In the genomic region with DNA sequence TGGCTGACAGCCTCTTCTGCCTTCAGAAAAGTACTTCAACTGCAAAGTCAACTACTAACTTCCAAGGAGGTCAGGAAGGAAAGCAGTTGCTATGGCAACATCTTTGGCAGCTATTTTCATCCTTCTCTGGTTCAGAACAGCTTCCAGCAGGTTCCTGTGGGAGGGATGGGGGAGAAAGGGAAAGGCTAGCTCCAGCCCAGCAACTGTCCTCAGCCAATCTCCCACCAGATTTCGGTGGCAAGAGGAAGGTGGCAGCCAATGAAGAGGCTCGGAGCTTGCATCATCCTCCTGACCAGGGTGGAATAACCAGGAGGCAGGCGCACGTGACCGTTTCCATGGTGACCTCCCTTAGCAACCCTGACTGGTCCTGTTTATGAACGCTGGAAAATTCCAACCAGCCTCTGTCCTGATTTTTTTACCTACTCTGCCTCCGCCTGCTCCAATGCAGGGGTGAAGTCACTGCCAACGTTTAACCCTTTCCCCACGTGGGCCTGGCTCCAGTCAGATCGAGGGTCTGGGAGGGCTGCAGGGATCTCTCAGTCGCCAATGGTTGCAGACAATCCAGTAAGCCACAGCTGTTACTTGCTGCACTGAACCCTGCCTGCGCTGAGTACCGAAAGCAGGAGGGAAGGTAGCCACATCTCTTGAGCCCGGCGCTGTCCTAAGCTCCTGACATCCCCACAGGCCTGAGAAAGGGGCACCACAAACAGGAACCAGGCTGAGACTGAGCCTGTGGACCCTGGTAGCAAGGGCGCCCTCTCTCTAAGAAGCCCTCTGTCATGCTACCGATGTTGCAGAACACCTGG, we compare ENCODE assay signal across 8 cellular contexts. TPM values are rescaled to one million over a fixed set of nuclear protein-coding genes. Genes with fewer than 3 reads are reported as not detected.
DNase-seq lines count a peak whose midpoint lies in the region; ATAC-seq and TF ChIP-seq lines count a peak whose summit lies in the region.

No MANE protein-coding gene starts in this region.

- POLR2A ChIA-PET in activated CD4-positive, alpha-beta T cell treated with anti-CD3 and anti-CD28 coated beads for 36 hours (lab: Charles Lee) = interaction anchor here (0.6 to 25.9 kb wide), 13 partner anchors 9 to 713 kb away, joined by 3 to 1637 read pairs (median 4); partner anchors contain the start of genes DPF2, MALAT1 and NEAT1

- ATAC-seq in activated CD4-positive, alpha-beta T cell treated with anti-CD3 and anti-CD28 coated beads for 36 hours = peak; percentile 76
- ATAC-seq in HG03354 (IDR thresholded peaks at IDR 0.05; ENCODE audit: poor library complexity, severe bottlenecking, unreplicated experiment) (peak; percentile 70), GM18498 (IDR thresholded peaks at IDR 0.05; ENCODE audit: unreplicated experiment) (no peak)

- no peaks in the 10 kb centered on the region for H3K36me3 ChIP-seq in neural cell (ENCODE audit: insufficient read depth, low read length)

- peaks cover 14% of the 10 kb centered on the region for H3F3A ChIP-seq in neural cell (ENCODE audit: insufficient read depth, low read length, poor library complexity, severe bottlenecking)

- no peaks in the 10 kb centered on the region for H3K9me3 Mint-ChIP-seq in activated CD4-positive, alpha-beta T cell treated with anti-CD3 and anti-CD28 coated beads for 36 hours (ENCODE audit: low read depth)
- H3K9me3 Mint-ChIP-seq in activated naive CD8-positive, alpha-beta T cell treated with anti-CD3 and anti-CD28 coated beads for 36 hours = no peaks in the 10 kb centered on the region

- H3K4me1 Mint-ChIP-seq in activated CD4-positive, alpha-beta T cell treated with anti-CD3 and anti-CD28 coated beads for 36 hours = peaks cover 60% of the 10 kb centered on the region
- H3K4me1 Mint-ChIP-seq in activated naive CD8-positive, alpha-beta T cell treated with anti-CD3 and anti-CD28 coated beads for 36 hours = peaks cover 46% of the 10 kb centered on the region

- DNase-seq in activated CD4-positive, alpha-beta T cell treated with anti-CD3 and anti-CD28 coated beads for 36 hours = peak; percentile 88
- DNase-seq in activated CD4-positive, alpha-beta T cell treated with anti-CD3 and anti-CD28 coated beads, Interleukin-2, amount 50 U/mL, for 4 hours = no peak
- DNase-seq in NCI-H524 (lab: John Stamatoyannopoulos, UW) (peak; percentile 99), glomerular endothelial cell (ENCODE audit: extremely low read depth, low read depth, low spot score) (peak; percentile 100)
- DNase-seq in activated naive CD8-positive, alpha-beta T cell treated with anti-CD3 and anti-CD28 coated beads for 36 hours = no peak

- no peaks in the 10 kb centered on the region for H3K9me2 ChIP-seq in neural cell (ENCODE audit: insufficient read depth, low read length)

- peak; percentile 96 for TF ChIP-seq EP300 in neural cell (conservative IDR thresholded peaks at IDR 0.05; ENCODE audit: poor library complexity, severe bottlenecking)

- intact Hi-C loops in activated CD4-positive, alpha-beta T cell treated with anti-CD3 and anti-CD28 coated beads for 36 hours (cut with DNase I, micrococcal nuclease) = loop anchor here in 1 of 2 experiments (1.0 kb wide), 1 partner anchor 10 kb away; no protein-coding TSS in a partner anchor

- H2AFZ ChIP-seq in neural cell (ENCODE audit: low read depth, low read length) = no peak overlapping the region

- TF ChIP-seq CTCF in neural cell (IDR thresholded peaks at IDR 0.05; ENCODE audit: poor library complexity, severe bottlenecking) = peak; percentile 41

- H3K27ac Mint-ChIP-seq in activated CD4-positive, alpha-beta T cell treated with anti-CD3 and anti-CD28 coated beads for 36 hours = peak overlapping the region; percentile 88
- H3K27ac Mint-ChIP-seq in activated naive CD8-positive, alpha-beta T cell treated with anti-CD3 and anti-CD28 coated beads for 36 hours = peak overlapping the region; percentile 76

- TF ChIP-seq RAD21 in neural cell (conservative IDR thresholded peaks at IDR 0.05) = peak; percentile 58

- CTCF ChIA-PET in activated CD4-positive, alpha-beta T cell treated with anti-CD3 and anti-CD28 coated beads for 36 hours (lab: Charles Lee) = interaction anchor here (0.6 to 8.4 kb wide), 12 partner anchors 10 to 171 kb away, joined by 3 to 72 read pairs (median 4); partner anchors contain the start of gene MALAT1

- peak overlapping the region; percentile 73 for H3K4me3 ChIP-seq in neural cell (ENCODE audit: low read length)

- H3K79me2 ChIP-seq in neural cell (replicated peaks; ENCODE audit: insufficient read depth, low read length) = peaks cover 86% of the 10 kb centered on the region

- H3K27me3 ChIP-seq in neural cell (ENCODE audit: insufficient read depth, low read depth, low read length) = no peaks in the 10 kb centered on the region

- no peaks in the 10 kb centered on the region for H3K36me3 Mint-ChIP-seq in activated CD4-positive, alpha-beta T cell treated with anti-CD3 and anti-CD28 coated beads for 36 hours (ENCODE audit: low read depth)
- H3K36me3 Mint-ChIP-seq in activated naive CD8-positive, alpha-beta T cell treated with anti-CD3 and anti-CD28 coated beads for 36 hours = no peaks in the 10 kb centered on the region

- no peaks in the 10 kb centered on the region for H4K20me1 ChIP-seq in neural cell (ENCODE audit: insufficient read depth)

- peak overlapping the region; percentile 96 for H3K4me2 ChIP-seq in neural cell (ENCODE audit: low read length)

- H3K9ac ChIP-seq in neural cell (ENCODE audit: low read length) = peak overlapping the region; percentile 99

- no peaks in the 10 kb centered on the region for H3K27me3 Mint-ChIP-seq in activated CD4-positive, alpha-beta T cell treated with anti-CD3 and anti-CD28 coated beads for 36 hours
- H3K27me3 Mint-ChIP-seq in activated naive CD8-positive, alpha-beta T cell treated with anti-CD3 and anti-CD28 coated beads for 36 hours = no peaks in the 10 kb centered on the region

- H3K27ac ChIP-seq in neural cell (ENCODE audit: low read length) = peak overlapping the region; percentile 100

- peak overlapping the region; percentile 42 for H3K4me3 Mint-ChIP-seq in activated CD4-positive, alpha-beta T cell treated with anti-CD3 and anti-CD28 coated beads for 36 hours
- peak overlapping the region; percentile 4 for H3K4me3 Mint-ChIP-seq in activated naive CD8-positive, alpha-beta T cell treated with anti-CD3 and anti-CD28 coated beads for 36 hours

- H3K9me3 ChIP-seq in neural cell (ENCODE audit: low read length) = no peaks in the 10 kb centered on the region

TF ChIP-seq in neural cell, 6 proteins besides CTCF, POLR2A, EP300 and RAD21:
- TF ChIP-seq SMC3 (conservative IDR thresholded peaks at IDR 0.05; ENCODE audit: poor library complexity) (peak; percentile 66), POLR2AphosphoS5 (IDR thresholded peaks at IDR 0.05) (peak; percentile 97), EZH2 (IDR thresholded peaks at IDR 0.05; ENCODE audit: borderline replicate concordance, insufficient read depth, low read length, poor library complexity, severe bottlenecking) (no peak), TAF1 (IDR thresholded peaks at IDR 0.05; ENCODE audit: low read depth) (peak; percentile 93), MXI1 (conservative IDR thresholded peaks at IDR 0.05; ENCODE audit: poor library complexity, severe bottlenecking) (peak; percentile 87)
- TF ChIP-seq, protein P1, sequence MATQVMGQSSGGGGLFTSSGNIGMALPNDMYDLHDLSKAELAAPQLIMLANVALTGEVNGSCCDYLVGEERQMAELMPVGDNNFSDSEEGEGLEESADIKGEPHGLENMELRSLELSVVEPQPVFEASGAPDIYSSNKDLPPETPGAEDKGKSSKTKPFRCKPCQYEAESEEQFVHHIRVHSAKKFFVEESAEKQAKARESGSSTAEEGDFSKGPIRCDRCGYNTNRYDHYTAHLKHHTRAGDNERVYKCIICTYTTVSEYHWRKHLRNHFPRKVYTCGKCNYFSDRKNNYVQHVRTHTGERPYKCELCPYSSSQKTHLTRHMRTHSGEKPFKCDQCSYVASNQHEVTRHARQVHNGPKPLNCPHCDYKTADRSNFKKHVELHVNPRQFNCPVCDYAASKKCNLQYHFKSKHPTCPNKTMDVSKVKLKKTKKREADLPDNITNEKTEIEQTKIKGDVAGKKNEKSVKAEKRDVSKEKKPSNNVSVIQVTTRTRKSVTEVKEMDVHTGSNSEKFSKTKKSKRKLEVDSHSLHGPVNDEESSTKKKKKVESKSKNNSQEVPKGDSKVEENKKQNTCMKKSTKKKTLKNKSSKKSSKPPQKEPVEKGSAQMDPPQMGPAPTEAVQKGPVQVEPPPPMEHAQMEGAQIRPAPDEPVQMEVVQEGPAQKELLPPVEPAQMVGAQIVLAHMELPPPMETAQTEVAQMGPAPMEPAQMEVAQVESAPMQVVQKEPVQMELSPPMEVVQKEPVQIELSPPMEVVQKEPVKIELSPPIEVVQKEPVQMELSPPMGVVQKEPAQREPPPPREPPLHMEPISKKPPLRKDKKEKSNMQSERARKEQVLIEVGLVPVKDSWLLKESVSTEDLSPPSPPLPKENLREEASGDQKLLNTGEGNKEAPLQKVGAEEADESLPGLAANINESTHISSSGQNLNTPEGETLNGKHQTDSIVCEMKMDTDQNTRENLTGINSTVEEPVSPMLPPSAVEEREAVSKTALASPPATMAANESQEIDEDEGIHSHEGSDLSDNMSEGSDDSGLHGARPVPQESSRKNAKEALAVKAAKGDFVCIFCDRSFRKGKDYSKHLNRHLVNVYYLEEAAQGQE (IDR thresholded peaks at IDR 0.05; ENCODE audit: borderline replicate concordance) = peak; percentile 98

RNA-seq across cellular contexts. Expression of gene MALAT1, which starts 11.2 kb away (rescaled TPM):
- total RNA-seq in activated CD4-positive, alpha-beta T cell treated with anti-CD3 and anti-CD28 coated beads for 36 hours = 1,000 to 10,000 TPM; 7,016 to 9,748 TPM
- total RNA-seq in activated naive CD8-positive, alpha-beta T cell treated with anti-CD3 and anti-CD28 coated beads for 36 hours = 1,000 to 10,000 TPM; 2,463 to 2,829 TPM
- 3,312 and 7,796 TPM in 2 replicates for total RNA-seq in glomerular endothelial cell
- polyA plus RNA-seq in neural cell = 1,383 and 1,630 TPM in 2 replicates
- 48,171 and 65,838 TPM in 2 replicates for polyA minus RNA-seq in neural cell

RNA-seq across cellular contexts. Expression of gene SCYL1, which starts 37.2 kb away (rescaled TPM):
- total RNA-seq in activated CD4-positive, alpha-beta T cell treated with anti-CD3 and anti-CD28 coated beads for 36 hours = 10 to 100 TPM; 66.5 to 78.8 TPM
- 10 to 100 TPM; 70.5 to 80.3 TPM for total RNA-seq in activated naive CD8-positive, alpha-beta T cell treated with anti-CD3 and anti-CD28 coated beads for 36 hours
- total RNA-seq in glomerular endothelial cell = 94.4 and 104 TPM in 2 replicates
- 48.3 and 56.2 TPM in 2 replicates for polyA plus RNA-seq in neural cell
- 35.3 and 55.3 TPM in 2 replicates for polyA minus RNA-seq in neural cell

Comparison
In these comparisons a context has a peak if more than half of its experiments do, and no peak if none do; other contexts are left out.
1. DNase-seq: peak in activated CD4-positive, alpha-beta T cell treated with anti-CD3 and anti-CD28 coated beads for 36 hours (single experiment), NCI-H524 (2 of 2) and glomerular endothelial cell (single experiment); none in activated CD4-positive, alpha-beta T cell treated with anti-CD3 and anti-CD28 coated beads, Interleukin-2, amount 50 U/mL, for 4 hours (0 of 2) and activated naive CD8-positive, alpha-beta T cell treated with anti-CD3 and anti-CD28 coated beads for 36 hours (single experiment).